Comparison of ENCODE assay signal across 11 cellular contexts in genomic region chr14:38992067-38992835, GRCh38.
"Had no signal": no experiment of that assay in that cellular context is flagged by ENCODE, and none has a peak within 500 bp of the region (broad histone marks: within the 10 kb centered on the region; RNA-seq: fewer than 3 reads in every experiment).

No MANE protein-coding gene starts in this region.

- ATAC-seq: activated naive CD8-positive, alpha-beta T cell treated with anti-CD3 and anti-CD28 coated beads, Interleukin-2, amount 50 U/mL, for 24 hours had no signal

- H3K27me3 Mint-ChIP-seq: dendritic cell treated with granulocyte-macrophage colony-stimulating factor and Interleukin-4, amounts not matched to agents 40 ng/mL and 50 ng/mL, for 4 days had no signal

- H3K4me3 Mint-ChIP-seq: activated naive CD4-positive, alpha-beta T cell treated with anti-CD3 and anti-CD28 coated beads for 36 hours; activated naive CD8-positive, alpha-beta T cell treated with anti-CD3 and anti-CD28 coated beads, Interleukin-2, amount 50 U/mL, for 24 hours; dendritic cell treated with granulocyte-macrophage colony-stimulating factor and Interleukin-4, amounts not matched to agents 40 ng/mL and 50 ng/mL, for 4 days had no signal

- DNase-seq: activated CD4-positive, alpha-beta T cell treated with anti-CD3 and anti-CD28 coated beads for 1 hour; activated CD4-positive, alpha-beta T cell treated with anti-CD3 and anti-CD28 coated beads, Interleukin-2, amount 50 U/mL, for 48 hours; activated naive CD4-positive, alpha-beta T cell treated with anti-CD3 and anti-CD28 coated beads for 36 hours; activated naive CD8-positive, alpha-beta T cell treated with anti-CD3 and anti-CD28 coated beads, Interleukin-2, amount 50 U/mL, for 24 hours; aorta; lower lobe of right lung; midbrain; sigmoid colon; stimulated activated CD4-positive, alpha-beta T cell treated with anti-CD3 and anti-CD28 coated beads, Interleukin-1b, Interleukin-23, amount 100 ng/mL, for 48 hours had no signal

- H3K9me3 Mint-ChIP-seq: activated naive CD4-positive, alpha-beta T cell treated with anti-CD3 and anti-CD28 coated beads for 36 hours; activated T-helper 2 cell treated with anti-CD3 and anti-CD28 coated beads, Interferon-gamma antibody, Interleukin-2, Interleukin-4, amounts not matched to agents 10 μg/mL and 5 μg/mL and 100 μg/mL, durations not matched to agents 14 hours and 24 hours and 36 hours; dendritic cell treated with granulocyte-macrophage colony-stimulating factor and Interleukin-4, amounts not matched to agents 40 ng/mL and 50 ng/mL, for 4 days had no signal
